8 cellular contexts compared by ENCODE assay signal in the genomic region with DNA sequence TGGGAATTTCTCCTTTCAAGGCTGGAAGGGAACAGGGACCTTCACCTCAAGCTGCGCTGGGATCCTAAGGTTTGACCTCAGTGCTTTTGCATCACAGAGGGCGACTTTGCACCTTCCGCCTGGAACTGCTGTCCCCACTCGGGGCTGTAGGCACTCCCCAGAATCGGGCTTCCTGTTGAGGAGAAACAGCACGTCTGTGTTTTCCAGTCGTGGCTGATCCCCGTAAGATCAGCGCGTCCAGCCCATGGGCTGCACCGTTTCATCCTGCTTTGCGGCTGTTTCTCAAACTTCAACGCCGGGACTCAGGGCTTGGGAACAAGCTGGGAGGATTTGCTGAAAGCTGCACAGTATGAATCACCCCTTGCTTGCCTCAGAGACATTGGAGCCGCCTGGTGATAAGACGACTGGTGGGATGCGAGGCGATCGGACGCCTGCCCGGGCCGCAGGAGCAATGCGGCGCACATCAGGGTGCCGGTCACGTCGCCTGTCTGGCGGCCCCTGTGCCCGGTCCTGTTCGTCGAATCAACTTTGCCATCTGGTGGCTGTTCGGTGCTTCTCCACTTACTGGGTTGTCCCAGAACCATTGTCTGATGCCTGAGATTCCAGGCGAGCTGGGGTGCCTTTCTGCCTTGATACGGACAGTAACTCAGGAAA.
DNase-seq lines count a peak whose midpoint lies in the region; ATAC-seq and TF ChIP-seq lines count a peak whose summit lies in the region.

No MANE protein-coding gene starts in this region.

- DNase-seq in AG04449 (ENCODE audit: low read depth, low spot score) (no peak), NCI-H226 (peak; percentile 56), fibroblast of mammary gland (ENCODE audit: low read depth) (peak; percentile 67), nephron progenitor cell (peak; percentile 57)
- DNase-seq in activated naive CD4-positive, alpha-beta T cell treated with Interleukin-2 at 50 U/mL for 16 hours: no peak

- H3K27me3 Mint-ChIP-seq in nephron progenitor cell (ENCODE audit: low read depth, poor library complexity): peaks cover 31% of the 10 kb centered on the region

- H3K9me3 Mint-ChIP-seq in nephron progenitor cell: no peaks in the 10 kb centered on the region

- POLR2A ChIA-PET in AG04449 (lab: Yijun Ruan, JAX): no interaction called here

- ATAC-seq in GM21529 (IDR thresholded peaks at IDR 0.05; ENCODE audit: unreplicated experiment) (no peak), HG03280 (IDR thresholded peaks at IDR 0.05; ENCODE audit: unreplicated experiment) (no peak), HG02938 (IDR thresholded peaks at IDR 0.05; ENCODE audit: unreplicated experiment) (no peak)

- H3K36me3 Mint-ChIP-seq in nephron progenitor cell (ENCODE audit: low read depth): no peaks in the 10 kb centered on the region

- CTCF ChIA-PET in AG04449 (lab: Yijun Ruan, JAX): interaction anchor here (0.8 to 1.9 kb wide), 4 partner anchors 200 to 225 kb away, joined by 3 to 9 read pairs (median 3); no protein-coding TSS in a partner anchor

- TF ChIP-seq CTCF in AG04449 (IDR thresholded peaks at IDR 0.05; ENCODE audit: insufficient read depth, low read length, missing control alignments): peak; percentile 38
- TF ChIP-seq CTCF in fibroblast of mammary gland (conservative IDR thresholded peaks at IDR 0.05; ENCODE audit: control insufficient read depth, insufficient read depth, low read depth, low read length): peak; percentile 11
- TF ChIP-seq CTCF in nephron progenitor cell (IDR thresholded peaks at IDR 0.05): no peak

- H3K4me3 ChIP-seq in AG04449 (ENCODE audit: low read depth, low read length): peak overlapping the region; percentile 18; the same call in 1 of the 2 replicates
- no peak overlapping the region for H3K4me3 ChIP-seq in fibroblast of mammary gland (ENCODE audit: control insufficient read depth, low read depth, low read length)

- H3K27ac Mint-ChIP-seq in nephron progenitor cell: no peak overlapping the region

- peaks cover 46% of the 10 kb centered on the region for H3K4me1 Mint-ChIP-seq in nephron progenitor cell

- peak overlapping the region; percentile 16 for H3K4me3 Mint-ChIP-seq in nephron progenitor cell

Comparison
In these comparisons a context has a peak if more than half of its experiments do, and no peak if none do; other contexts are left out.
1. DNase-seq: peak in NCI-H226 (single experiment), fibroblast of mammary gland (single experiment) and nephron progenitor cell (single experiment); none in AG04449 (single experiment) and activated naive CD4-positive, alpha-beta T cell treated with Interleukin-2 at 50 U/mL for 16 hours (single experiment).